In the genomic region with DNA sequence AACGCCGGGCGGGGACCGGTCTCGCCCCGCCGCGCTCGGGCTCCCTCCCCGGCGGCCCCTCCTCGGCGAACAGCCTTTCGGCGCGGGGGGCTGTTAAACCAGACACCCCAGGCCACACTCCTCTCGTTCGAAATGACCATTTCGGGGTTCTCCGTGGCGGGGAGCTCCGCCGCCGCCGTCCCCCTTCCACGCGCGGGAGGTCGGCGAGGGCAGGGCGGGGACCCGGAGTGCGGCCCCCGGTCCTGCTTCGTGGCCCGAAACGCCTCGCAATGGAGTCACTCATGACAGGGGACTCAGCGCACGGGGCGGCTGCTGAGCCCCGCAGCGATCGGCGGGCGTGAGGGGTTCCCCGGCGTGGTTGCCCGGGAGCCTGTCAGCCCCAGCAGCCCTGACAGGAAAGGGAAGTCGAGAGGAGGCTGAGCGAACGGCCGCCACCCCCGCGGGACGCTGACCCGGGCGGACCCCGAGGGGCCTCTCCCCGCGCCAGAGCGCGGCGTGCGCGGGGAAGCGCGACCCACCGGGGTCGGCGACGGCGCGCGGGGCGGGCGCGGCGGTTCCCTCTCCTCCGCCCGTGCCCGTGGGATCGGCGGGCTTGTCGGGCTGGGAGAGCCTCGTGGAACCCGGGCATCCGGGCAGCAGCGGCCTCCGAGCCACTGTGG, we compare ENCODE assay signal across 1 cellular context.
TF ChIP-seq lines count a peak whose summit lies in the region.

No MANE protein-coding gene starts in this region.

TF ChIP-seq in K562, 482 proteins besides CTCF, POLR2A, EP300 and RAD21 (continued from another document and continues in another):
- TF ChIP-seq, protein P1, sequence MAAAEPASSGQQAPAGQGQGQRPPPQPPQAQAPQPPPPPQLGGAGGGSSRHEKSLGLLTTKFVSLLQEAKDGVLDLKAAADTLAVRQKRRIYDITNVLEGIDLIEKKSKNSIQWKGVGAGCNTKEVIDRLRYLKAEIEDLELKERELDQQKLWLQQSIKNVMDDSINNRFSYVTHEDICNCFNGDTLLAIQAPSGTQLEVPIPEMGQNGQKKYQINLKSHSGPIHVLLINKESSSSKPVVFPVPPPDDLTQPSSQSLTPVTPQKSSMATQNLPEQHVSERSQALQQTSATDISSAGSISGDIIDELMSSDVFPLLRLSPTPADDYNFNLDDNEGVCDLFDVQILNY (CRISPR knock-in tag; IDR thresholded peaks at IDR 0.05) = 0 out of 2 replicates have a peak, but pooled peaks have one; percentile 39
- 0 out of 2 replicates have a peak, but pooled peaks have one; percentile 24 for TF ChIP-seq MECOM (CRISPR knock-in tag; IDR thresholded peaks at IDR 0.05)
- TF ChIP-seq RBBP5 (IDR thresholded peaks at IDR 0.05; ENCODE audit: borderline replicate concordance, insufficient read depth, low read length, poor library complexity, severe bottlenecking) = peak; percentile 53
- TF ChIP-seq KDM2B (CRISPR knock-in tag; IDR thresholded peaks at IDR 0.05) = peak; percentile 91
- no peak for TF ChIP-seq NUFIP1 (IDR thresholded peaks at IDR 0.05; ENCODE audit: partially characterized antibody)
- TF ChIP-seq GTF2E2 (tag; IDR thresholded peaks at IDR 0.05) = peak; percentile 5; the same call in 1 of the 2 replicates
- TF ChIP-seq ZNF239 (CRISPR knock-in tag; IDR thresholded peaks at IDR 0.05) = peak; percentile 68
- peak; percentile 76; the same call in 1 of the 2 replicates for TF ChIP-seq ZNF766 (CRISPR knock-in tag; conservative IDR thresholded peaks at IDR 0.05)
- no peak for TF ChIP-seq MCM2 (IDR thresholded peaks at IDR 0.05; ENCODE audit: low read depth)
- peak; percentile 64; the same call in 1 of the 2 replicates for TF ChIP-seq ZNF695 (CRISPR knock-in tag; IDR thresholded peaks at IDR 0.05)
- peak in 1 of 2 experiments; percentile 73; a peak in 1 of 4 replicates for TF ChIP-seq NONO (IDR thresholded peaks at IDR 0.05; ENCODE audit: low read depth in 2 of 2, low read length in 1 of 2)
- TF ChIP-seq HIVEP1 (CRISPR knock-in tag; IDR thresholded peaks at IDR 0.05) = 0 out of 2 replicates have a peak, but pooled peaks have one; percentile 22
- TF ChIP-seq KLF6 (CRISPR knock-in tag; IDR thresholded peaks at IDR 0.05; ENCODE audit: borderline replicate concordance) = peak; percentile 78; the same call in 1 of the 2 replicates
- TF ChIP-seq TEAD2 (tag; IDR thresholded peaks at IDR 0.05) = 0 out of 2 replicates have a peak, but pooled peaks have one; percentile 17
- TF ChIP-seq ZNF583 (CRISPR knock-in tag; IDR thresholded peaks at IDR 0.05) = peak; percentile 87
- no peak for TF ChIP-seq ZNF77 (CRISPR knock-in tag; IDR thresholded peaks at IDR 0.05)
- TF ChIP-seq CHCHD3 (CRISPR knock-in tag; IDR thresholded peaks at IDR 0.05) = no peak
- TF ChIP-seq YY1 (IDR thresholded peaks at IDR 0.05; ENCODE audit: borderline replicate concordance in 1 of 3, control insufficient read depth in 1 of 3, extremely low read depth in 1 of 3, insufficient read depth in 3 of 3, insufficient read length in 1 of 3, insufficient replicate concordance in 2 of 3, low read depth in 1 of 3, low read length in 2 of 3) = peak in 1 of 3 experiments; percentile 7
- no peak for TF ChIP-seq STAT5A (IDR thresholded peaks at IDR 0.05; ENCODE audit: borderline replicate concordance, low read length)
- TF ChIP-seq, protein P2, sequence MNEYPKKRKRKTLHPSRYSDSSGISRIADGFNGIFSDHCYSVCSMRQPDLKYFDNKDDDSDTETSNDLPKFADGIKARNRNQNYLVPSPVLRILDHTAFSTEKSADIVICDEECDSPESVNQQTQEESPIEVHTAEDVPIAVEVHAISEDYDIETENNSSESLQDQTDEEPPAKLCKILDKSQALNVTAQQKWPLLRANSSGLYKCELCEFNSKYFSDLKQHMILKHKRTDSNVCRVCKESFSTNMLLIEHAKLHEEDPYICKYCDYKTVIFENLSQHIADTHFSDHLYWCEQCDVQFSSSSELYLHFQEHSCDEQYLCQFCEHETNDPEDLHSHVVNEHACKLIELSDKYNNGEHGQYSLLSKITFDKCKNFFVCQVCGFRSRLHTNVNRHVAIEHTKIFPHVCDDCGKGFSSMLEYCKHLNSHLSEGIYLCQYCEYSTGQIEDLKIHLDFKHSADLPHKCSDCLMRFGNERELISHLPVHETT (CRISPR knock-in tag; conservative IDR thresholded peaks at IDR 0.05 in 1 of 2, IDR thresholded peaks at IDR 0.05 in 1 of 2) = peak in 1 of 2 experiments; percentile 86; a peak in 2 of 4 replicates
- peak; percentile 14; the same call in 1 of the 2 replicates for TF ChIP-seq CHD2 (IDR thresholded peaks at IDR 0.05; ENCODE audit: low read depth, low read length)
- TF ChIP-seq TARDBP (IDR thresholded peaks at IDR 0.05) = 0 out of 2 replicates have a peak, but pooled peaks have one; percentile 24
- peak; percentile 52; the same call in 1 of the 2 replicates for TF ChIP-seq ZSCAN32 (CRISPR knock-in tag; IDR thresholded peaks at IDR 0.05)
- TF ChIP-seq, protein P3, sequence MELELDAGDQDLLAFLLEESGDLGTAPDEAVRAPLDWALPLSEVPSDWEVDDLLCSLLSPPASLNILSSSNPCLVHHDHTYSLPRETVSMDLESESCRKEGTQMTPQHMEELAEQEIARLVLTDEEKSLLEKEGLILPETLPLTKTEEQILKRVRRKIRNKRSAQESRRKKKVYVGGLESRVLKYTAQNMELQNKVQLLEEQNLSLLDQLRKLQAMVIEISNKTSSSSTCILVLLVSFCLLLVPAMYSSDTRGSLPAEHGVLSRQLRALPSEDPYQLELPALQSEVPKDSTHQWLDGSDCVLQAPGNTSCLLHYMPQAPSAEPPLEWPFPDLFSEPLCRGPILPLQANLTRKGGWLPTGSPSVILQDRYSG (tag; conservative IDR thresholded peaks at IDR 0.05; ENCODE audit: low read depth) = peak; percentile 92
- TF ChIP-seq GABPB2 (CRISPR knock-in tag; conservative IDR thresholded peaks at IDR 0.05) = no peak
- peak; percentile 64 for TF ChIP-seq GABPA (tag; conservative IDR thresholded peaks at IDR 0.05; ENCODE audit: low read depth)
- TF ChIP-seq PHF8 (IDR thresholded peaks at IDR 0.05; ENCODE audit: borderline replicate concordance, low read length) = peak; percentile 67; the same call in 1 of the 2 replicates
- TF ChIP-seq, protein P4, sequence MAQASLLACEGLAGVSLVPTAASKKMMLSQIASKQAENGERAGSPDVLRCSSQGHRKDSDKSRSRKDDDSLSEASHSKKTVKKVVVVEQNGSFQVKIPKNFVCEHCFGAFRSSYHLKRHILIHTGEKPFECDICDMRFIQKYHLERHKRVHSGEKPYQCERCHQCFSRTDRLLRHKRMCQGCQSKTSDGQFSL (CRISPR knock-in tag; IDR thresholded peaks at IDR 0.05) = no peak
- TF ChIP-seq, protein P4 (tag; IDR thresholded peaks at IDR 0.05) = peak in 1 of 2 experiments; percentile 57; a peak in 1 of 4 replicates
- no peak for TF ChIP-seq GATA2 (CRISPR knock-in tag; IDR thresholded peaks at IDR 0.05)
- 0 out of 2 replicates have a peak, but pooled peaks have one; percentile 25 for TF ChIP-seq ATF1 (CRISPR knock-in tag; IDR thresholded peaks at IDR 0.05)
- no peak for TF ChIP-seq ATF1 (tag; IDR thresholded peaks at IDR 0.05)
- TF ChIP-seq, protein P5, sequence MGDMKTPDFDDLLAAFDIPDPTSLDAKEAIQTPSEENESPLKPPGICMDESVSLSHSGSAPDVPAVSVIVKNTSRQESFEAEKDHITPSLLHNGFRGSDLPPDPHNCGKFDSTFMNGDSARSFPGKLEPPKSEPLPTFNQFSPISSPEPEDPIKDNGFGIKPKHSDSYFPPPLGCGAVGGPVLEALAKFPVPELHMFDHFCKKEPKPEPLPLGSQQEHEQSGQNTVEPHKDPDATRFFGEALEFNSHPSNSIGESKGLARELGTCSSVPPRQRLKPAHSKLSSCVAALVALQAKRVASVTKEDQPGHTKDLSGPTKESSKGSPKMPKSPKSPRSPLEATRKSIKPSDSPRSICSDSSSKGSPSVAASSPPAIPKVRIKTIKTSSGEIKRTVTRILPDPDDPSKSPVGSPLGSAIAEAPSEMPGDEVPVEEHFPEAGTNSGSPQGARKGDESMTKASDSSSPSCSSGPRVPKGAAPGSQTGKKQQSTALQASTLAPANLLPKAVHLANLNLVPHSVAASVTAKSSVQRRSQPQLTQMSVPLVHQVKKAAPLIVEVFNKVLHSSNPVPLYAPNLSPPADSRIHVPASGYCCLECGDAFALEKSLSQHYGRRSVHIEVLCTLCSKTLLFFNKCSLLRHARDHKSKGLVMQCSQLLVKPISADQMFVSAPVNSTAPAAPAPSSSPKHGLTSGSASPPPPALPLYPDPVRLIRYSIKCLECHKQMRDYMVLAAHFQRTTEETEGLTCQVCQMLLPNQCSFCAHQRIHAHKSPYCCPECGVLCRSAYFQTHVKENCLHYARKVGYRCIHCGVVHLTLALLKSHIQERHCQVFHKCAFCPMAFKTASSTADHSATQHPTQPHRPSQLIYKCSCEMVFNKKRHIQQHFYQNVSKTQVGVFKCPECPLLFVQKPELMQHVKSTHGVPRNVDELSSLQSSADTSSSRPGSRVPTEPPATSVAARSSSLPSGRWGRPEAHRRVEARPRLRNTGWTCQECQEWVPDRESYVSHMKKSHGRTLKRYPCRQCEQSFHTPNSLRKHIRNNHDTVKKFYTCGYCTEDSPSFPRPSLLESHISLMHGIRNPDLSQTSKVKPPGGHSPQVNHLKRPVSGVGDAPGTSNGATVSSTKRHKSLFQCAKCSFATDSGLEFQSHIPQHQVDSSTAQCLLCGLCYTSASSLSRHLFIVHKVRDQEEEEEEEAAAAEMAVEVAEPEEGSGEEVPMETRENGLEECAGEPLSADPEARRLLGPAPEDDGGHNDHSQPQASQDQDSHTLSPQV (IDR thresholded peaks at IDR 0.05) = peak; percentile 94
- TF ChIP-seq, protein P6, sequence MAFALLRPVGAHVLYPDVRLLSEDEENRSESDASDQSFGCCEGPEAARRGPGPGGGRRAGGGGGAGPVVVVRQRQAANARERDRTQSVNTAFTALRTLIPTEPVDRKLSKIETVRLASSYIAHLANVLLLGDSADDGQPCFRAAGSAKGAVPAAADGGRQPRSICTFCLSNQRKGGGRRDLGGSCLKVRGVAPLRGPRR (CRISPR knock-in tag; IDR thresholded peaks at IDR 0.05) = peak; percentile 89; the same call in 1 of the 2 replicates
- TF ChIP-seq ZNF197 (CRISPR knock-in tag; IDR thresholded peaks at IDR 0.05; ENCODE audit: low read depth) = 0 out of 2 replicates have a peak, but pooled peaks have one; percentile 28
- TF ChIP-seq ZNF316 (IDR thresholded peaks at IDR 0.05) = no peak
- TF ChIP-seq ZNF75A (CRISPR knock-in tag; IDR thresholded peaks at IDR 0.05) = peak; percentile 51; the same call in 1 of the 2 replicates
- TF ChIP-seq, protein P7, sequence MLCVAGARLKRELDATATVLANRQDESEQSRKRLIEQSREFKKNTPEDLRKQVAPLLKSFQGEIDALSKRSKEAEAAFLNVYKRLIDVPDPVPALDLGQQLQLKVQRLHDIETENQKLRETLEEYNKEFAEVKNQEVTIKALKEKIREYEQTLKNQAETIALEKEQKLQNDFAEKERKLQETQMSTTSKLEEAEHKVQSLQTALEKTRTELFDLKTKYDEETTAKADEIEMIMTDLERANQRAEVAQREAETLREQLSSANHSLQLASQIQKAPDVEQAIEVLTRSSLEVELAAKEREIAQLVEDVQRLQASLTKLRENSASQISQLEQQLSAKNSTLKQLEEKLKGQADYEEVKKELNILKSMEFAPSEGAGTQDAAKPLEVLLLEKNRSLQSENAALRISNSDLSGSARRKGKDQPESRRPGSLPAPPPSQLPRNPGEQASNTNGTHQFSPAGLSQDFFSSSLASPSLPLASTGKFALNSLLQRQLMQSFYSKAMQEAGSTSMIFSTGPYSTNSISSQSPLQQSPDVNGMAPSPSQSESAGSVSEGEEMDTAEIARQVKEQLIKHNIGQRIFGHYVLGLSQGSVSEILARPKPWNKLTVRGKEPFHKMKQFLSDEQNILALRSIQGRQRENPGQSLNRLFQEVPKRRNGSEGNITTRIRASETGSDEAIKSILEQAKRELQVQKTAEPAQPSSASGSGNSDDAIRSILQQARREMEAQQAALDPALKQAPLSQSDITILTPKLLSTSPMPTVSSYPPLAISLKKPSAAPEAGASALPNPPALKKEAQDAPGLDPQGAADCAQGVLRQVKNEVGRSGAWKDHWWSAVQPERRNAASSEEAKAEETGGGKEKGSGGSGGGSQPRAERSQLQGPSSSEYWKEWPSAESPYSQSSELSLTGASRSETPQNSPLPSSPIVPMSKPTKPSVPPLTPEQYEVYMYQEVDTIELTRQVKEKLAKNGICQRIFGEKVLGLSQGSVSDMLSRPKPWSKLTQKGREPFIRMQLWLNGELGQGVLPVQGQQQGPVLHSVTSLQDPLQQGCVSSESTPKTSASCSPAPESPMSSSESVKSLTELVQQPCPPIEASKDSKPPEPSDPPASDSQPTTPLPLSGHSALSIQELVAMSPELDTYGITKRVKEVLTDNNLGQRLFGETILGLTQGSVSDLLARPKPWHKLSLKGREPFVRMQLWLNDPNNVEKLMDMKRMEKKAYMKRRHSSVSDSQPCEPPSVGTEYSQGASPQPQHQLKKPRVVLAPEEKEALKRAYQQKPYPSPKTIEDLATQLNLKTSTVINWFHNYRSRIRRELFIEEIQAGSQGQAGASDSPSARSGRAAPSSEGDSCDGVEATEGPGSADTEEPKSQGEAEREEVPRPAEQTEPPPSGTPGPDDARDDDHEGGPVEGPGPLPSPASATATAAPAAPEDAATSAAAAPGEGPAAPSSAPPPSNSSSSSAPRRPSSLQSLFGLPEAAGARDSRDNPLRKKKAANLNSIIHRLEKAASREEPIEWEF (CRISPR knock-in tag; IDR thresholded peaks at IDR 0.05) = peak; percentile 83; the same call in 1 of the 2 replicates
- peak; percentile 67; the same call in 1 of the 2 replicates for TF ChIP-seq MTF1 (CRISPR knock-in tag; IDR thresholded peaks at IDR 0.05; ENCODE audit: borderline replicate concordance)
- peak; percentile 1; the same call in 1 of the 2 replicates for TF ChIP-seq MYC (IDR thresholded peaks at IDR 0.05; ENCODE audit: low read depth, low read length)
- TF ChIP-seq MYC (CRISPR knock-in tag; IDR thresholded peaks at IDR 0.05; ENCODE audit: borderline replicate concordance, low read depth) = peak; percentile 62; the same call in 1 of the 2 replicates
- peak in 1 of 2 experiments; percentile 71; a peak in 2 of 4 replicates for TF ChIP-seq TEAD1 (CRISPR knock-in tag; IDR thresholded peaks at IDR 0.05)
- TF ChIP-seq HDAC8 (tag; IDR thresholded peaks at IDR 0.05) = peak; percentile 84; the same call in 1 of the 2 replicates
- no peak for TF ChIP-seq MEF2A (IDR thresholded peaks at IDR 0.05; ENCODE audit: control insufficient read depth, low read depth, low read length)
- TF ChIP-seq CBX1 (IDR thresholded peaks at IDR 0.05; ENCODE audit: low read depth) = peak; percentile 32; the same call in 1 of the 2 replicates
